8 cellular contexts compared by ENCODE assay signal in genomic region chr2:225889452-225889851, GRCh38.
DNase-seq lines count a peak whose midpoint lies in the region; ATAC-seq, FAIRE-seq and TF ChIP-seq lines count a peak whose summit lies in the region.

No MANE protein-coding gene starts in this region.

- H3K27me3 ChIP-seq in uterus: no peaks in the 10 kb centered on the region

- H3K36me3 ChIP-seq in uterus: no peaks in the 10 kb centered on the region

- no peak overlapping the region for H3K4me3 Mint-ChIP-seq in brain

- CTCF ChIA-PET in A549 (lab: Yijun Ruan, JAX): interaction anchor here (0.6 to 2.4 kb wide), 24 partner anchors 10 to 922 kb away, joined by 3 to 17 read pairs (median 3); partner anchors contain the start of gene IRS1

- no peak for TF ChIP-seq POLR2A in A549 (IDR thresholded peaks at IDR 0.05; ENCODE audit: low read length)
- TF ChIP-seq POLR2A in uterus (IDR thresholded peaks at IDR 0.05): no peak

- H3K4me1 ChIP-seq in A549: peaks cover 16% of the 10 kb centered on the region
- no peaks in the 10 kb centered on the region for H3K4me1 ChIP-seq in uterus

- ATAC-seq in A549: peak; percentile 68 to 70
- peak; percentile 75 for ATAC-seq in HG02759 (IDR thresholded peaks at IDR 0.05; ENCODE audit: unreplicated experiment)

- peak; percentile 10 to 74 for DNase-seq in A549 (ENCODE audit: low read depth in 1 of 2, low spot score in 1 of 2)
- DNase-seq in NCI-H2171 (lab: John Stamatoyannopoulos, UW): peak; percentile 2
- DNase-seq in kidney tubule cell (ENCODE audit: low spot score): peak; percentile 53
- peak in 1 of 2 donors; percentile 44 for DNase-seq in uterus
- no peak for DNase-seq in GF-D8 (lab: John Stamatoyannopoulos, UW)

- 0 out of 5 replicates have a peak, but pooled peaks of 1 of the 2 experiments have one; percentile 36 for TF ChIP-seq EP300 in A549 (IDR thresholded peaks at IDR 0.05)

- POLR2A ChIA-PET in A549 (lab: Yijun Ruan, JAX): no interaction called here

- no peaks in the 10 kb centered on the region for H3K9me3 Mint-ChIP-seq in brain

- peak; percentile 81 for TF ChIP-seq CTCF in A549 (IDR thresholded peaks at IDR 0.05)
- peak; percentile 60 for TF ChIP-seq CTCF in GM12873 (IDR thresholded peaks at IDR 0.05; ENCODE audit: insufficient read depth, low read depth, low read length, missing control alignments)
- peak; percentile 72 to 84 for TF ChIP-seq CTCF in brain (conservative IDR thresholded peaks at IDR 0.05)
- peak; percentile 66 to 87 (median 73) for TF ChIP-seq CTCF in uterus (IDR thresholded peaks at IDR 0.05)

- peak overlapping the region in 2 of 5 experiments; percentile 1 to 8 for H3K27ac Mint-ChIP-seq in brain

- H3K27ac ChIP-seq in A549: peak overlapping the region; percentile 45 to 70
- peak overlapping the region; percentile 48 to 50 for H3K27ac ChIP-seq in uterus

- no peaks in the 10 kb centered on the region for H3K27me3 Mint-ChIP-seq in brain

- H3K36me3 Mint-ChIP-seq in brain: no peaks in the 10 kb centered on the region

- H3K9me3 ChIP-seq in A549: no peaks in the 10 kb centered on the region
- H3K9me3 ChIP-seq in uterus: no peaks in the 10 kb centered on the region

- H3K4me3 ChIP-seq in A549 (no peak overlapping the region), uterus (no peak overlapping the region)

- intact Hi-C loops in uterus (cut with DNase I; ENCODE audit: low total_unique reads): no loop called here

- 6% methylated on average over 1 of the region's 1 CpG for WGBS in A549 (ENCODE audit: missing lambda C conversion rate)

- peaks cover 14% of the 10 kb centered on the region for H3K4me1 Mint-ChIP-seq in brain

- FAIRE-seq in A549 (lab: Jason Lieb, UNC): no peak

- TF ChIP-seq RAD21 in A549 (conservative IDR thresholded peaks at IDR 0.05 in 1 of 2, IDR thresholded peaks at IDR 0.05 in 1 of 2): peak; percentile 85 to 92

- no peak overlapping the region for H3K4me2 ChIP-seq in A549

TF ChIP-seq in A549, 52 proteins besides CTCF, POLR2A, EP300 and RAD21:
- TF ChIP-seq RCOR1 (IDR thresholded peaks at IDR 0.05; ENCODE audit: low read depth, low read length) (no peak), HES2 (IDR thresholded peaks at IDR 0.05) (0 out of 2 replicates have a peak, but pooled peaks have one; percentile 9), ZSCAN20 (CRISPR knock-in tag; IDR thresholded peaks at IDR 0.05) (no peak), MAZ (IDR thresholded peaks at IDR 0.05; ENCODE audit: borderline replicate concordance, low read depth, low read length) (no peak), ATOH8 (CRISPR knock-in tag; IDR thresholded peaks at IDR 0.05; ENCODE audit: low read depth) (no peak), CEBPB (IDR thresholded peaks at IDR 0.05) (peak; percentile 50 to 93; a peak in 3 of 4 replicates), ZFP36 (IDR thresholded peaks at IDR 0.05; ENCODE audit: borderline replicate concordance, partially characterized antibody) (no peak), MAFK (IDR thresholded peaks at IDR 0.05; ENCODE audit: partially characterized antibody) (no peak), JUNB (IDR thresholded peaks at IDR 0.05) (peak; percentile 36; the same call in 1 of the 2 replicates), HEYL (CRISPR knock-in tag; IDR thresholded peaks at IDR 0.05) (no peak), JUN (IDR thresholded peaks at IDR 0.05) (no peak), PHF8 (IDR thresholded peaks at IDR 0.05; ENCODE audit: borderline replicate concordance, low read depth) (no peak), CHD4 (IDR thresholded peaks at IDR 0.05; ENCODE audit: borderline replicate concordance) (no peak), GATA3 (IDR thresholded peaks at IDR 0.05; ENCODE audit: borderline replicate concordance) (peak; percentile 27; the same call in 1 of the 2 replicates), FOSB (CRISPR knock-in tag; IDR thresholded peaks at IDR 0.05) (no peak), KDM5A (IDR thresholded peaks at IDR 0.05) (no peak), CBX2 (IDR thresholded peaks at IDR 0.05; ENCODE audit: borderline replicate concordance, low read depth) (no peak), ESRRA (IDR thresholded peaks at IDR 0.05; ENCODE audit: borderline replicate concordance, low read length) (no peak), KDM1A (IDR thresholded peaks at IDR 0.05; ENCODE audit: low read depth) (no peak), MAX (IDR thresholded peaks at IDR 0.05) (no peak), SMC3 (IDR thresholded peaks at IDR 0.05) (peak; percentile 90), SREBF2 (IDR thresholded peaks at IDR 0.05) (no peak), FOSL2 (IDR thresholded peaks at IDR 0.05) (0 out of 2 replicates have a peak, but pooled peaks have one; percentile 9), FOSL2 (CRISPR knock-in tag; IDR thresholded peaks at IDR 0.05) (peak; percentile 64)
TF ChIP-seq in A549: peak in this region for 6.
